ENCODE assay signal across 29 cellular contexts in the genomic region with DNA sequence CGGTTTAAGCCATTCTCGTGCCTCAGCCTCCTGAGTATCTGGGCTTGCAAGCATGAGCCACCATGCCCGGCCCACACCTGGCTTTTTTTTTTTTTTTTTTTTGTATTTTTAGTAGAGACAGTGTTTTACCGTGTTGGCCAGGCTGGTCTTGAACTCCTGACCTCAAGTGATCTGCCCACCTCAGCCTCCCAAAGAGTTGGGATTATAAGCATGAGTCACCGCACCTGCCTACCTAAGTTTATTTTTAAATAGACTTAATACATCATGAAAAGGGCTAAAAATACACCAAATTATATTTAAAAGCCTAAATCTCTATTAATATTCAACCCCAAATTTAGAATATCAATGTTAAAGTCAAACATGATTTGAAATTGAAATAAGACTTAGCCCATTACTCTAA.
"Had no signal": no experiment of that assay in that cellular context is flagged by ENCODE, and none has a peak within 500 bp of the region (broad histone marks: within the 10 kb centered on the region; RNA-seq: fewer than 3 reads in every experiment).

No MANE protein-coding gene starts in this region.

- H3K27ac Mint-ChIP-seq: stimulated activated effector memory CD8-positive, alpha-beta T cell treated with anti-CD3 and anti-CD28 coated beads, Interleukin-12 subunit alpha, Interleukin-12 subunit beta, amount 100 ng/mL, for 72 hours; stimulated activated memory B cell treated with anti-CD40 and anti-IgM and Interleukin-4, amounts not matched to agents 10 μg/mL and 1 μg/mL and 100 μg/mL, for 72 hours; stimulated activated naive B cell treated with anti-CD40 and anti-IgM and Interleukin-4, amounts not matched to agents 10 μg/mL and 1 μg/mL and 100 μg/mL, for 72 hours; stimulated activated naive CD8-positive, alpha-beta T cell treated with anti-CD3 and anti-CD28 coated beads, Interleukin-15, amount 100 ng/mL, for 72 hours; stimulated activated naive CD8-positive, alpha-beta T cell treated with anti-CD3 and anti-CD28 coated beads, Interleukin-15, Interleukin-2, amounts not matched to agents 100 ng/mL and 50 ng/mL, for 24 hours; type B pancreatic cell had no signal

- H3K36me3 Mint-ChIP-seq: stimulated activated effector memory CD8-positive, alpha-beta T cell treated with anti-CD3 and anti-CD28 coated beads, Interleukin-12 subunit alpha, Interleukin-12 subunit beta, amount 100 ng/mL, for 72 hours; stimulated activated memory B cell treated with anti-CD40 and anti-IgM and Interleukin-4, amounts not matched to agents 10 μg/mL and 1 μg/mL and 100 μg/mL, for 72 hours; stimulated activated naive B cell treated with anti-CD40 and anti-IgM and Interleukin-4, amounts not matched to agents 10 μg/mL and 1 μg/mL and 100 μg/mL, for 72 hours; type B pancreatic cell had no signal

- DNase-seq: stimulated activated CD4-positive, alpha-beta T cell treated with anti-CD3 and anti-CD28 coated beads, Interleukin-2, amount 100 ng/mL, for 48 hours; stimulated activated CD4-positive, alpha-beta T cell treated with anti-CD3 and anti-CD28 coated beads, Interleukin-4, amount 100 ng/mL, for 1 hour; stimulated activated CD4-positive, alpha-beta T cell treated with anti-CD3 and anti-CD28 coated beads, Interleukin-4, amount 100 ng/mL, for 24 hours; stimulated activated CD4-positive, alpha-beta T cell treated with anti-CD3 and anti-CD28 coated beads, Interleukin-4, amount 100 ng/mL, for 4 hours; stimulated activated CD8-positive, alpha-beta memory T cell treated with anti-CD3 and anti-CD28 coated beads, Interleukin-4, amount 100 ng/mL, for 48 hours; stimulated activated naive B cell treated with anti-CD40 and anti-IgM and Interleukin-4, amounts not matched to agents 10 μg/mL and 1 μg/mL and 100 μg/mL, for 72 hours; stimulated activated naive CD4-positive, alpha-beta T cell; stimulated activated naive CD4-positive, alpha-beta T cell treated with Interleukin-2 at 50 U/mL for 16 hours; stimulated activated naive CD8-positive, alpha-beta T cell treated with anti-CD3 and anti-CD28 coated beads, Interleukin-15, amount 100 ng/mL, for 72 hours; stimulated activated naive CD8-positive, alpha-beta T cell treated with anti-CD3 and anti-CD28 coated beads, Interleukin-15, Interleukin-2, amounts not matched to agents 100 U/mL and 50 U/mL, for 24 hours; stomach; substantia nigra; testis; thyroid gland; tibial artery; transverse colon; trophoblast cell; upper lobe of left lung; upper lobe of right lung; uterus had no signal

- H3K27me3 ChIP-seq: stomach, suprapubic skin, testis, thyroid gland, tibial artery, tibial nerve, transverse colon, upper lobe of left lung, upper lobe of right lung, uterus, vagina had no signal

- H3K27me3 Mint-ChIP-seq: stimulated activated memory B cell treated with anti-CD40 and anti-IgM and Interleukin-4, amounts not matched to agents 10 μg/mL and 1 μg/mL and 100 μg/mL, for 72 hours; stimulated activated naive B cell treated with anti-CD40 and anti-IgM and Interleukin-4, amounts not matched to agents 10 μg/mL and 1 μg/mL and 100 μg/mL, for 72 hours; stimulated activated naive CD8-positive, alpha-beta T cell treated with anti-CD3 and anti-CD28 coated beads, Interleukin-15, amount 100 ng/mL, for 72 hours; stimulated activated naive CD8-positive, alpha-beta T cell treated with anti-CD3 and anti-CD28 coated beads, Interleukin-15, Interleukin-2, amounts not matched to agents 100 ng/mL and 50 ng/mL, for 24 hours; type B pancreatic cell had no signal

- H3K9me3 ChIP-seq: stomach, suprapubic skin, testis, thoracic aorta, thyroid gland, tibial artery, tibial nerve, transverse colon, upper lobe of left lung, upper lobe of right lung, uterus, vagina had no signal

- H3K4me1 Mint-ChIP-seq: stimulated activated effector memory CD8-positive, alpha-beta T cell treated with anti-CD3 and anti-CD28 coated beads, Interleukin-12 subunit alpha, Interleukin-12 subunit beta, amount 100 ng/mL, for 72 hours; stimulated activated memory B cell treated with anti-CD40 and anti-IgM and Interleukin-4, amounts not matched to agents 10 μg/mL and 1 μg/mL and 100 μg/mL, for 72 hours; stimulated activated naive B cell treated with anti-CD40 and anti-IgM and Interleukin-4, amounts not matched to agents 10 μg/mL and 1 μg/mL and 100 μg/mL, for 72 hours; stimulated activated naive CD8-positive, alpha-beta T cell treated with anti-CD3 and anti-CD28 coated beads, Interleukin-15, amount 100 ng/mL, for 72 hours had no signal

- H3K27ac ChIP-seq: stomach, suprapubic skin, testis, thoracic aorta, thyroid gland, tibial artery, tibial nerve, transverse colon, upper lobe of left lung, upper lobe of right lung, uterus, vagina had no signal

- ATAC-seq: stimulated activated effector memory CD8-positive, alpha-beta T cell treated with anti-CD3 and anti-CD28 coated beads, Interleukin-12 subunit alpha, Interleukin-12 subunit beta, amount 100 ng/mL, for 72 hours; stimulated activated memory B cell treated with anti-CD40 and anti-IgM and Interleukin-4, amounts not matched to agents 10 μg/mL and 1 μg/mL and 100 μg/mL, for 72 hours; stimulated activated naive B cell treated with anti-CD40 and anti-IgM and Interleukin-4, amounts not matched to agents 10 μg/mL and 1 μg/mL and 100 μg/mL, for 72 hours; stimulated activated naive CD8-positive, alpha-beta T cell treated with anti-CD3 and anti-CD28 coated beads, Interleukin-15, amount 100 ng/mL, for 72 hours; stimulated activated naive CD8-positive, alpha-beta T cell treated with anti-CD3 and anti-CD28 coated beads, Interleukin-15, Interleukin-2, amounts not matched to agents 100 U/mL and 50 U/mL, for 24 hours; upper lobe of right lung had no signal

- H3K4me1 ChIP-seq: stomach, suprapubic skin, testis, thyroid gland, tibial artery, tibial nerve, transverse colon, upper lobe of left lung, upper lobe of right lung, uterus, vagina had no signal

- H3K4me3 Mint-ChIP-seq: stimulated activated effector memory CD8-positive, alpha-beta T cell treated with anti-CD3 and anti-CD28 coated beads, Interleukin-12 subunit alpha, Interleukin-12 subunit beta, amount 100 ng/mL, for 72 hours; stimulated activated memory B cell treated with anti-CD40 and anti-IgM and Interleukin-4, amounts not matched to agents 10 μg/mL and 1 μg/mL and 100 μg/mL, for 72 hours; stimulated activated naive B cell treated with anti-CD40 and anti-IgM and Interleukin-4, amounts not matched to agents 10 μg/mL and 1 μg/mL and 100 μg/mL, for 72 hours; stimulated activated naive CD8-positive, alpha-beta T cell treated with anti-CD3 and anti-CD28 coated beads, Interleukin-15, amount 100 ng/mL, for 72 hours; stimulated activated naive CD8-positive, alpha-beta T cell treated with anti-CD3 and anti-CD28 coated beads, Interleukin-15, Interleukin-2, amounts not matched to agents 100 ng/mL and 50 ng/mL, for 24 hours; type B pancreatic cell had no signal

- H3K4me3 ChIP-seq: stomach, suprapubic skin, testis, thoracic aorta, thyroid gland, tibial artery, tibial nerve, transverse colon, upper lobe of left lung, upper lobe of right lung, uterus, vagina had no signal

- FAIRE-seq: urothelium cell line had no signal

- H3K36me3 ChIP-seq: stomach, suprapubic skin, thoracic aorta, thyroid gland, tibial artery, tibial nerve, transverse colon, upper lobe of left lung, upper lobe of right lung, uterus, vagina had no signal

- H3K9me3 Mint-ChIP-seq: stimulated activated memory B cell treated with anti-CD40 and anti-IgM and Interleukin-4, amounts not matched to agents 10 μg/mL and 1 μg/mL and 100 μg/mL, for 72 hours; type B pancreatic cell had no signal
